1 cellular context compared by ENCODE assay signal in genomic region chr20:37154684-37155298, GRCh38.
TF ChIP-seq lines count a peak whose summit lies in the region.

No MANE protein-coding gene starts in this region.

TF ChIP-seq in K562, 482 proteins besides CTCF, POLR2A, EP300 and RAD21 (continued from another document and continues in another):
- TF ChIP-seq CHAMP1 (IDR thresholded peaks at IDR 0.05) (peak; percentile 91; the same call in 1 of the 2 replicates), BCL6 (CRISPR knock-in tag; IDR thresholded peaks at IDR 0.05) (no peak), EHMT2 (IDR thresholded peaks at IDR 0.05) (peak; percentile 92), PHF21A (IDR thresholded peaks at IDR 0.05; ENCODE audit: borderline replicate concordance, low read depth) (no peak), NRF1 (conservative IDR thresholded peaks at IDR 0.05 in 1 of 2, IDR thresholded peaks at IDR 0.05 in 1 of 2) (peak; percentile 20 to 38; a peak in 1 of 4 replicates), GTF2E2 (tag; IDR thresholded peaks at IDR 0.05) (no peak), MTA1 (IDR thresholded peaks at IDR 0.05; ENCODE audit: borderline replicate concordance) (peak; percentile 46; the same call in 1 of the 2 replicates), KDM1A (IDR thresholded peaks at IDR 0.05) (peak; percentile 37 to 62; a peak in 2 of 4 replicates), NR2C2 (CRISPR knock-in tag; IDR thresholded peaks at IDR 0.05) (no peak), NR2C2 (tag; IDR thresholded peaks at IDR 0.05) (no peak), SREBF1 (IDR thresholded peaks at IDR 0.05; ENCODE audit: borderline replicate concordance, low read depth, low read length) (no peak), ATF3 (IDR thresholded peaks at IDR 0.05) (peak; percentile 13; the same call in 1 of the 2 replicates), ATF3 (CRISPR knock-in tag; conservative IDR thresholded peaks at IDR 0.05) (no peak), MYNN (IDR thresholded peaks at IDR 0.05) (no peak), MYNN (CRISPR knock-in tag; IDR thresholded peaks at IDR 0.05) (no peak), CTBP1 (IDR thresholded peaks at IDR 0.05; ENCODE audit: borderline replicate concordance) (peak; percentile 64; the same call in 1 of the 2 replicates), HOMEZ (CRISPR knock-in tag; IDR thresholded peaks at IDR 0.05) (no peak), GABPB1 (CRISPR knock-in tag; IDR thresholded peaks at IDR 0.05) (no peak), L3MBTL2 (IDR thresholded peaks at IDR 0.05) (peak; percentile 60), ARHGAP35 (IDR thresholded peaks at IDR 0.05; ENCODE audit: partially characterized antibody) (no peak), PREB (CRISPR knock-in tag; IDR thresholded peaks at IDR 0.05) (no peak), ZNF24 (IDR thresholded peaks at IDR 0.05) (peak; percentile 67; the same call in 1 of the 2 replicates), ZNF57 (CRISPR knock-in tag; IDR thresholded peaks at IDR 0.05) (no peak), ZSCAN32 (CRISPR knock-in tag; IDR thresholded peaks at IDR 0.05) (no peak), BRF2 (IDR thresholded peaks at IDR 0.05; ENCODE audit: borderline replicate concordance, insufficient read depth, insufficient read length) (no peak), MYC (IDR thresholded peaks at IDR 0.05; ENCODE audit: low read depth, low read length) (0 out of 2 replicates have a peak, but pooled peaks have one; percentile 36), MYC (CRISPR knock-in tag; IDR thresholded peaks at IDR 0.05; ENCODE audit: borderline replicate concordance, low read depth) (no peak), SMAD1 (IDR thresholded peaks at IDR 0.05; ENCODE audit: low read depth, low read length, partially characterized antibody) (peak; percentile 32), ZNF431 (CRISPR knock-in tag; IDR thresholded peaks at IDR 0.05) (no peak), PML (IDR thresholded peaks at IDR 0.05; ENCODE audit: low read length) (peak; percentile 98), MTA2 (IDR thresholded peaks at IDR 0.05; ENCODE audit: low read depth) (peak; percentile 98), RFX5 (IDR thresholded peaks at IDR 0.05; ENCODE audit: low read depth, low read length) (no peak), NEUROD1 (IDR thresholded peaks at IDR 0.05; ENCODE audit: borderline replicate concordance, low read depth, low read length, partially characterized antibody) (peak; percentile 51), HEY1 (CRISPR knock-in tag; IDR thresholded peaks at IDR 0.05; ENCODE audit: borderline replicate concordance) (peak; percentile 23; the same call in 1 of the 2 replicates), ZNF318 (IDR thresholded peaks at IDR 0.05; ENCODE audit: borderline replicate concordance in 1 of 2, low read depth in 1 of 2) (no peak), TCF3 (CRISPR knock-in tag; IDR thresholded peaks at IDR 0.05) (peak; percentile 98), GTF2A2 (tag; IDR thresholded peaks at IDR 0.05) (no peak), TOE1 (IDR thresholded peaks at IDR 0.05; ENCODE audit: borderline replicate concordance) (peak; percentile 37; the same call in 1 of the 2 replicates), TOE1 (CRISPR knock-in tag; IDR thresholded peaks at IDR 0.05; ENCODE audit: borderline replicate concordance, low read depth) (no peak), NONO (IDR thresholded peaks at IDR 0.05; ENCODE audit: low read depth in 2 of 2, low read length in 1 of 2) (peak in 1 of 2 experiments; percentile 32; a peak in 1 of 4 replicates), ZNF277 (CRISPR knock-in tag; IDR thresholded peaks at IDR 0.05; ENCODE audit: borderline replicate concordance) (no peak), PBX2 (CRISPR knock-in tag; IDR thresholded peaks at IDR 0.05; ENCODE audit: low read depth) (no peak), PBX2 (tag; conservative IDR thresholded peaks at IDR 0.05; ENCODE audit: low read depth) (peak; percentile 49), RBM34 (IDR thresholded peaks at IDR 0.05; ENCODE audit: borderline replicate concordance, insufficient read depth, low read length) (no peak), BRD4 (IDR thresholded peaks at IDR 0.05) (no peak), FOS (IDR thresholded peaks at IDR 0.05; ENCODE audit: extremely low read depth, insufficient read length) (no peak), CREM (IDR thresholded peaks at IDR 0.05; ENCODE audit: low read depth) (peak; percentile 61), ZNF224 (CRISPR knock-in tag; IDR thresholded peaks at IDR 0.05) (no peak), TAF9B (IDR thresholded peaks at IDR 0.05; ENCODE audit: partially characterized antibody) (no peak)
